Comparison of ENCODE assay signal across 19 cellular contexts in the genomic region with DNA sequence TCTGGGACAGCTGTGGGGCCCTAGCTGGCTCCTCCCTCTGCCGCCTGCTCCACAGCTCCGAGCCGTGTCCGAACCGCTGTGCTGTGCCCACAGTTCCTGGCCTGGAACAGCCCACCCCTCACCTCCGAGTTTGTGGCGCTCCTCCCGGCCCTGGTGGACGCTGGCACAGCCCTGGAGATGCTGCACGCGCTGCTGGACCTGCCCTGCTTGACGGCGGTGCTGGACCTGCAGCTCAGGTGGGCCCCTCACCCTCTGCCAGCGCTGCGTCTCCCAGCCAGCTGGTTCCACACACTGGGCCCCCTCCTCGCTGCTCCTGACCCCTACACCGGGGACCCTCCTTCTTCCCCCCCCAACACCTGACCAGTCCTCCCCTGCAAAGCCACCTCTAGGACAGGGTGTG. TPM values are rescaled to one million over a fixed set of nuclear protein-coding genes. Genes with fewer than 3 reads are reported as not detected.
DNase-seq lines count a peak whose midpoint lies in the region; ATAC-seq, FAIRE-seq and TF ChIP-seq lines count a peak whose summit lies in the region.
"Had no signal": no experiment of that assay in that cellular context is flagged by ENCODE, and none has a peak within 500 bp of the region (broad histone marks: within the 10 kb centered on the region; RNA-seq: fewer than 3 reads in every experiment).

No MANE protein-coding gene starts in this region.

- peak overlapping the region; percentile 55 for H3K27ac Mint-ChIP-seq in CD8-positive, alpha-beta T cell
- H3K27ac Mint-ChIP-seq in H9, result no peak overlapping the region
- peak overlapping the region; percentile 10 for H3K27ac Mint-ChIP-seq in stimulated activated naive B cell treated with anti-CD40 and anti-IgM and Interleukin-4, amounts not matched to agents 10 μg/mL and 1 μg/mL and 100 μg/mL, for 72 hours
- H3K27ac Mint-ChIP-seq: B cell; CD4-positive, alpha-beta T cell had no signal

- no peaks in the 10 kb centered on the region for H3K9me3 Mint-ChIP-seq in CD8-positive, alpha-beta T cell
- H3K9me3 Mint-ChIP-seq in H9, result no peaks in the 10 kb centered on the region
- H3K9me3 Mint-ChIP-seq in stimulated activated naive B cell treated with anti-CD40 and anti-IgM and Interleukin-4, amounts not matched to agents 10 μg/mL and 1 μg/mL and 100 μg/mL, for 72 hours, result no peaks in the 10 kb centered on the region
- H3K9me3 Mint-ChIP-seq: CD4-positive, alpha-beta T cell; IgD-negative memory B cell had no signal

- H3K4me3 Mint-ChIP-seq in CD8-positive, alpha-beta T cell, result no peak overlapping the region
- no peak overlapping the region for H3K4me3 Mint-ChIP-seq in H9
- peak overlapping the region in 1 of 2 donors; percentile 11 for H3K4me3 Mint-ChIP-seq in stimulated activated naive B cell treated with anti-CD40 and anti-IgM and Interleukin-4, amounts not matched to agents 10 μg/mL and 1 μg/mL and 100 μg/mL, for 72 hours
- H3K4me3 Mint-ChIP-seq: B cell; CD4-positive, alpha-beta T cell; IgD-negative memory B cell had no signal

- H3K27me3 Mint-ChIP-seq in CD8-positive, alpha-beta T cell (ENCODE audit: low read depth), result no peaks in the 10 kb centered on the region
- H3K27me3 Mint-ChIP-seq in H9 (ENCODE audit: low read depth), result no peaks in the 10 kb centered on the region
- H3K27me3 Mint-ChIP-seq in stimulated activated naive B cell treated with anti-CD40 and anti-IgM and Interleukin-4, amounts not matched to agents 10 μg/mL and 1 μg/mL and 100 μg/mL, for 72 hours, result no peaks in the 10 kb centered on the region
- H3K27me3 Mint-ChIP-seq: B cell; CD4-positive, alpha-beta T cell; IgD-negative memory B cell had no signal

- H3K18ac ChIP-seq in H9 (ENCODE audit: insufficient read length, low read depth, low read length), result no peak overlapping the region

- no peak for DNase-seq in CD8-positive, alpha-beta T cell
- peak; percentile 20 for DNase-seq in H9
- peak; percentile 74 for DNase-seq in kidney
- no peak for DNase-seq in stimulated activated naive B cell treated with anti-CD40 and anti-IgM and Interleukin-4, amounts not matched to agents 10 μg/mL and 1 μg/mL and 100 μg/mL, for 72 hours
- DNase-seq in activated CD4-positive, alpha-beta T cell treated with anti-CD3 and anti-CD28 coated beads, Interleukin-2, amount 50 U/mL, for 1 hour, result no peak
- DNase-seq: C1 segment of cervical spinal cord; CD4-positive, alpha-beta T cell; DMS153; DMS79 treated with DMSO at 0.1 percent for 48 hours; EL had no signal

- H2AFZ ChIP-seq in H9 (ENCODE audit: low read length), result no peak overlapping the region

- no peak for ATAC-seq in CD8-positive, alpha-beta T cell
- no peak for ATAC-seq in stimulated activated naive B cell treated with anti-CD40 and anti-IgM and Interleukin-4, amounts not matched to agents 10 μg/mL and 1 μg/mL and 100 μg/mL, for 72 hours (replicated peaks)
- ATAC-seq in GM19023 (IDR thresholded peaks at IDR 0.05; ENCODE audit: unreplicated experiment) (no peak), HG02678 (IDR thresholded peaks at IDR 0.05; ENCODE audit: unreplicated experiment) (no peak)
- ATAC-seq: HCT116 had no signal

- no peaks in the 10 kb centered on the region for H4K20me1 ChIP-seq in H9 (ENCODE audit: control insufficient read depth, insufficient read depth, insufficient read length)

- no peaks in the 10 kb centered on the region for H3K27me3 ChIP-seq in CD8-positive, alpha-beta T cell (ENCODE audit: insufficient read depth, low read length)
- H3K27me3 ChIP-seq in H9 (ENCODE audit: insufficient read depth, low read length), result no peaks in the 10 kb centered on the region

- no CpG with 5 or more reads among the region's 17 CpGs for WGBS in H9 (ENCODE audit: extremely low coverage, insufficient read length, low lambda C conversion rate)

- H2AK5ac ChIP-seq in H9 (ENCODE audit: insufficient read length, low read length), result no peak overlapping the region

- H3K79me2 ChIP-seq in H9 (ENCODE audit: insufficient read depth, low read length), result no peaks in the 10 kb centered on the region

- H4K91ac ChIP-seq in H9 (ENCODE audit: insufficient read length, low read depth, low read length), result no peak overlapping the region

- no peak overlapping the region for H2BK120ac ChIP-seq in H9 (ENCODE audit: low read depth, low read length, poor library complexity, severe bottlenecking)

- POLR2A ChIA-PET in CD8-positive, alpha-beta T cell (lab: Charles Lee), result no interaction called here

- peaks cover 30% of the 10 kb centered on the region for H3K36me3 ChIP-seq in CD8-positive, alpha-beta T cell (ENCODE audit: insufficient read depth, low read length)
- H3K36me3 ChIP-seq in kidney (ENCODE audit: control insufficient read depth in 1 of 2, insufficient read depth in 2 of 2, low read length in 2 of 2), result peaks cover 3 to 18% of the 10 kb centered on the region in 2 donors

- no peaks in the 10 kb centered on the region for H3K4me1 ChIP-seq in CD8-positive, alpha-beta T cell (ENCODE audit: insufficient read depth, low read length)
- H3K4me1 ChIP-seq in H9 (ENCODE audit: insufficient read depth, low read length) (no peaks in the 10 kb centered on the region), kidney (ENCODE audit: control insufficient read depth in 1 of 2, insufficient read depth in 1 of 2, low read depth in 1 of 2, low read length in 2 of 2) (no peaks in the 10 kb centered on the region)

- H3K4me3 ChIP-seq in CD8-positive, alpha-beta T cell (ENCODE audit: low read depth, low read length), result no peak overlapping the region
- no peak overlapping the region for H3K4me3 ChIP-seq in kidney (ENCODE audit: low read length in 2 of 2)

- H2BK20ac ChIP-seq in H9 (ENCODE audit: low read depth, low read length, poor library complexity, severe bottlenecking), result no peak overlapping the region

- CTCF ChIA-PET in CD8-positive, alpha-beta T cell (lab: Charles Lee), result interaction anchor here (0.6 kb wide), 1 partner anchor 189 kb away, joined by 4 read pairs; no protein-coding TSS in a partner anchor

- no peak for TF ChIP-seq CTCF in CD8-positive, alpha-beta T cell (IDR thresholded peaks at IDR 0.05)
- TF ChIP-seq CTCF in H9 (conservative IDR thresholded peaks at IDR 0.05) (no peak), kidney (IDR thresholded peaks at IDR 0.05; ENCODE audit: borderline replicate concordance, extremely low read depth, insufficient read depth) (no peak)

- no peaks in the 10 kb centered on the region for H3K79me1 ChIP-seq in H9 (ENCODE audit: insufficient read depth, low read depth, low read length, poor library complexity, severe bottlenecking)

- peaks cover under 1% of the 10 kb centered on the region for H3K23me2 ChIP-seq in H9 (ENCODE audit: insufficient read length, low read depth, low read length, poor library complexity, severe bottlenecking)

- H3T11ph ChIP-seq in H9 (ENCODE audit: low read length), result no peak overlapping the region

- no peak overlapping the region for H3K4ac ChIP-seq in H9 (ENCODE audit: low read depth, low read length)

- H3K4me2 ChIP-seq in H9 (ENCODE audit: insufficient read depth, insufficient read length, low read length), result no peak overlapping the region

- no peak overlapping the region for H4K8ac ChIP-seq in H9 (replicated peaks; ENCODE audit: insufficient read length, low read depth, low read length)

- H2BK15ac ChIP-seq in H9 (ENCODE audit: low read depth, low read length), result no peak overlapping the region

- no peak overlapping the region for H2BK12ac ChIP-seq in H9 (ENCODE audit: insufficient read length, low read depth, low read length)

- H3K27ac ChIP-seq in CD8-positive, alpha-beta T cell (ENCODE audit: low read depth, low read length), result no peak overlapping the region
- H3K27ac ChIP-seq in H9 (ENCODE audit: insufficient read length, low read depth, low read length), result no peak overlapping the region
- no peak overlapping the region for H3K27ac ChIP-seq in kidney (ENCODE audit: low read depth in 2 of 2, low read length in 2 of 2)

- H3K56ac ChIP-seq in H9 (ENCODE audit: insufficient read length, low read depth, low read length), result no peak overlapping the region

- H2BK5ac ChIP-seq in H9 (ENCODE audit: insufficient read length, low read length), result no peak overlapping the region

- intact Hi-C loops in CD8-positive, alpha-beta T cell (cut with DNase I, micrococcal nuclease), result no loop called here
- intact Hi-C loops in kidney (cut with DNase I), result loop anchor here (10.0 kb wide), 1 partner anchor 297 kb away; no protein-coding TSS in a partner anchor

- FAIRE-seq in kidney (lab: Jason Lieb, UNC), result no peak
- FAIRE-seq: A204.1, D721Med, G401.6, GM12892 had no signal

- peaks cover 57% of the 10 kb centered on the region for H3K36me3 Mint-ChIP-seq in CD8-positive, alpha-beta T cell
- H3K36me3 Mint-ChIP-seq in H9 (ENCODE audit: insufficient read depth in 1 of 3, low read depth in 3 of 3), result peaks cover 0 to 20% (median 4%) of the 10 kb centered on the region in 3 experiments; a peak in 4 of 7 replicates
- peaks cover 29 to 36% of the 10 kb centered on the region in 2 donors for H3K36me3 Mint-ChIP-seq in stimulated activated naive B cell treated with anti-CD40 and anti-IgM and Interleukin-4, amounts not matched to agents 10 μg/mL and 1 μg/mL and 100 μg/mL, for 72 hours

- H4K5ac ChIP-seq in H9 (ENCODE audit: insufficient read length, low read depth, low read length), result no peak overlapping the region

- H3K23ac ChIP-seq in H9 (ENCODE audit: insufficient read length, low read depth, low read length), result no peak overlapping the region

- no peaks in the 10 kb centered on the region for H3K9me3 ChIP-seq in CD8-positive, alpha-beta T cell (ENCODE audit: low read length)
- H3K9me3 ChIP-seq in H9 (ENCODE audit: control insufficient read depth, low read depth, low read length) (no peaks in the 10 kb centered on the region), kidney (ENCODE audit: control insufficient read depth in 1 of 2, low read length in 2 of 2) (no peaks in the 10 kb centered on the region)

- H3K14ac ChIP-seq in H9 (ENCODE audit: insufficient read depth, low read length), result no peak overlapping the region

- H3K4me1 Mint-ChIP-seq in CD8-positive, alpha-beta T cell (ENCODE audit: low read depth), result no peaks in the 10 kb centered on the region
- H3K4me1 Mint-ChIP-seq in H9, result no peaks in the 10 kb centered on the region
- H3K4me1 Mint-ChIP-seq in stimulated activated naive B cell treated with anti-CD40 and anti-IgM and Interleukin-4, amounts not matched to agents 10 μg/mL and 1 μg/mL and 100 μg/mL, for 72 hours, result peaks cover 6 to 18% of the 10 kb centered on the region in 2 donors
- H3K4me1 Mint-ChIP-seq: IgD-negative memory B cell had no signal

- H3K9ac ChIP-seq in H9 (ENCODE audit: extremely low read depth, insufficient read length, low read length) (no peak overlapping the region), kidney (ENCODE audit: low read length in 2 of 2) (no peak overlapping the region)

RNA-seq across cellular contexts. Expression of a gene that starts 12.1 kb away (rescaled TPM):
- 100 to 1,000 TPM; 129 to 131 TPM for total RNA-seq in CD8-positive, alpha-beta T cell
- total RNA-seq in H9 (2021) (38.3 and 39.2 TPM in 2 replicates), kidney (38.5 TPM)
- polyA plus RNA-seq in kidney (ENCODE audit: insufficient read depth, low read depth, low replicate concordance), result 23.4 TPM

Comparison
In these comparisons a context has a peak if more than half of its experiments do, and no peak if none do; other contexts are left out.
1. DNase-seq: peak in H9 (single experiment) and kidney (single experiment); none in CD8-positive, alpha-beta T cell (0 of 7), stimulated activated naive B cell treated with anti-CD40 and anti-IgM and Interleukin-4, amounts not matched to agents 10 μg/mL and 1 μg/mL and 100 μg/mL, for 72 hours (single experiment) and activated CD4-positive, alpha-beta T cell treated with anti-CD3 and anti-CD28 coated beads, Interleukin-2, amount 50 U/mL, for 1 hour (single experiment).
2. H3K27ac Mint-ChIP-seq: peak in CD8-positive, alpha-beta T cell (single experiment) and stimulated activated naive B cell treated with anti-CD40 and anti-IgM and Interleukin-4, amounts not matched to agents 10 μg/mL and 1 μg/mL and 100 μg/mL, for 72 hours (single experiment); none in H9 (0 of 3).